29 cellular contexts compared by ENCODE assay signal in genomic region chr5:171577042-171577441, GRCh38.
"Had no signal": no experiment of that assay in that cellular context is flagged by ENCODE, and none has a peak within 500 bp of the region (broad histone marks: within the 10 kb centered on the region; RNA-seq: fewer than 3 reads in every experiment).

No MANE protein-coding gene starts in this region.

- H3K9me3 ChIP-seq: ascending aorta, breast epithelium, colonic mucosa, gastrocnemius medialis had no signal

- DNase-seq: activated CD4-positive, alpha-beta memory T cell treated with anti-CD3 and anti-CD28 coated beads, Interleukin-2, amount 10 ng/mL, durations not matched to agents 7 days and 5 days; activated CD4-positive, alpha-beta T cell treated with anti-CD3 and anti-CD28 coated beads for 1 hour; activated CD4-positive, alpha-beta T cell treated with anti-CD3 and anti-CD28 coated beads for 4 hours; activated CD4-positive, alpha-beta T cell treated with anti-CD3 and anti-CD28 coated beads, Interleukin-2, amount 10 ng/mL, durations not matched to agents 7 days and 5 days; activated CD4-positive, alpha-beta T cell treated with anti-CD3 and anti-CD28 coated beads, Interleukin-2, amount 50 U/mL, for 4 hours; activated CD8-positive, alpha-beta memory T cell treated with anti-CD3 and anti-CD28 coated beads, Interleukin-2, amount 50 U/mL, for 48 hours; activated gamma-delta T cell; activated naive CD4-positive, alpha-beta T cell; activated naive CD4-positive, alpha-beta T cell treated with anti-CD3 and anti-CD28 coated beads, Interleukin-2, amount 10 ng/mL, durations not matched to agents 7 days and 5 days; activated naive CD8-positive, alpha-beta T cell treated with anti-CD3 and anti-CD28 coated beads, Interleukin-2, amount 10 ng/mL, durations not matched to agents 7 days and 5 days; activated T-cell treated with anti-CD3 and anti-CD28 coated beads for 4 hours; activated T-cell treated with anti-CD3 and anti-CD28 coated beads, Interleukin-2, amount 50 U/mL, for 24 hours; activated T-cell treated with anti-CD3 and anti-CD28 coated beads, Interleukin-2, amount 50 U/mL, for 72 hours; central memory CD4-positive, alpha-beta T cell; cerebellar nuclear complex; effector memory CD4-positive, alpha-beta T cell; endodermal cell; foreskin keratinocyte; gastrocnemius medialis; glutamatergic neuron; T-helper 2 cell had no signal

- H3K36me3 Mint-ChIP-seq: activated naive CD4-positive, alpha-beta T cell treated with anti-CD3 and anti-CD28 coated beads, Interleukin-2, amount 10 ng/mL, durations not matched to agents 7 days and 5 days; activated naive CD8-positive, alpha-beta T cell treated with anti-CD3 and anti-CD28 coated beads, Interleukin-2, amount 10 ng/mL, durations not matched to agents 7 days and 5 days; brain had no signal

- H3K4me3 Mint-ChIP-seq: activated CD4-positive, alpha-beta memory T cell treated with anti-CD3 and anti-CD28 coated beads, Interleukin-2, amount 10 ng/mL, durations not matched to agents 7 days and 5 days; activated CD4-positive, alpha-beta T cell treated with anti-CD3 and anti-CD28 coated beads, Interleukin-2, amount 10 ng/mL, durations not matched to agents 7 days and 5 days; activated naive CD4-positive, alpha-beta T cell treated with anti-CD3 and anti-CD28 coated beads, Interleukin-2, amount 10 ng/mL, durations not matched to agents 7 days and 5 days; activated naive CD8-positive, alpha-beta T cell treated with anti-CD3 and anti-CD28 coated beads, Interleukin-2, amount 10 ng/mL, durations not matched to agents 7 days and 5 days; activated T-cell treated with anti-CD3 and anti-CD28 coated beads, Interleukin-2, amount 50 U/mL, for 24 hours; activated T-cell treated with anti-CD3 and anti-CD28 coated beads, Interleukin-2, amount 50 U/mL, for 72 hours; brain; endodermal cell; WTC11 had no signal

- H3K4me1 ChIP-seq: ascending aorta, breast epithelium, colonic mucosa, foreskin keratinocyte, gastrocnemius medialis had no signal

- H3K9me3 Mint-ChIP-seq: activated CD4-positive, alpha-beta T cell treated with anti-CD3 and anti-CD28 coated beads, Interleukin-2, amount 10 ng/mL, durations not matched to agents 7 days and 5 days; activated naive CD8-positive, alpha-beta T cell treated with anti-CD3 and anti-CD28 coated beads, Interleukin-2, amount 10 ng/mL, durations not matched to agents 7 days and 5 days had no signal

- H3K36me3 ChIP-seq: ascending aorta, breast epithelium, cardiac muscle cell, colonic mucosa, gastrocnemius medialis had no signal

- H3K27me3 ChIP-seq: ascending aorta, breast epithelium, cardiac muscle cell, colonic mucosa, gastrocnemius medialis had no signal

- H3K27me3 Mint-ChIP-seq: activated CD4-positive, alpha-beta memory T cell treated with anti-CD3 and anti-CD28 coated beads, Interleukin-2, amount 10 ng/mL, durations not matched to agents 7 days and 5 days; activated naive CD8-positive, alpha-beta T cell treated with anti-CD3 and anti-CD28 coated beads, Interleukin-2, amount 10 ng/mL, durations not matched to agents 7 days and 5 days had no signal

- H3K27ac Mint-ChIP-seq: activated CD4-positive, alpha-beta memory T cell treated with anti-CD3 and anti-CD28 coated beads, Interleukin-2, amount 10 ng/mL, durations not matched to agents 7 days and 5 days; activated CD4-positive, alpha-beta T cell treated with anti-CD3 and anti-CD28 coated beads, Interleukin-2, amount 10 ng/mL, durations not matched to agents 7 days and 5 days; activated naive CD4-positive, alpha-beta T cell treated with anti-CD3 and anti-CD28 coated beads, Interleukin-2, amount 10 ng/mL, durations not matched to agents 7 days and 5 days; activated naive CD4-positive, alpha-beta T cell treated with anti-CD3 and anti-CD28 coated beads, Interleukin-2, amount 50 U/mL, for 72 hours; activated naive CD8-positive, alpha-beta T cell treated with anti-CD3 and anti-CD28 coated beads, Interleukin-2, amount 10 ng/mL, durations not matched to agents 7 days and 5 days; activated T-cell treated with anti-CD3 and anti-CD28 coated beads, Interleukin-2, amount 50 U/mL, for 24 hours; activated T-cell treated with anti-CD3 and anti-CD28 coated beads, Interleukin-2, amount 50 U/mL, for 72 hours; brain; endodermal cell; WTC11 had no signal

- ATAC-seq: activated naive CD4-positive, alpha-beta T cell treated with anti-CD3 and anti-CD28 coated beads, Interleukin-2, amount 50 U/mL, for 72 hours; activated T-cell treated with anti-CD3 and anti-CD28 coated beads, Interleukin-2, amount 50 U/mL, for 72 hours; esophagus mucosa; foreskin keratinocyte; gastrocnemius medialis had no signal

- H3K27ac ChIP-seq: ascending aorta, breast epithelium, cardiac muscle cell, colonic mucosa, foreskin keratinocyte, gastrocnemius medialis had no signal

- H3K4me3 ChIP-seq: ascending aorta, breast epithelium, cardiac muscle cell, colonic mucosa, gastrocnemius medialis had no signal

- H3K4me1 Mint-ChIP-seq: activated CD4-positive, alpha-beta memory T cell treated with anti-CD3 and anti-CD28 coated beads, Interleukin-2, amount 10 ng/mL, durations not matched to agents 7 days and 5 days; activated CD4-positive, alpha-beta T cell treated with anti-CD3 and anti-CD28 coated beads, Interleukin-2, amount 10 ng/mL, durations not matched to agents 7 days and 5 days; activated naive CD4-positive, alpha-beta T cell treated with anti-CD3 and anti-CD28 coated beads, Interleukin-2, amount 10 ng/mL, durations not matched to agents 7 days and 5 days; activated naive CD8-positive, alpha-beta T cell treated with anti-CD3 and anti-CD28 coated beads, Interleukin-2, amount 10 ng/mL, durations not matched to agents 7 days and 5 days had no signal
